1 cellular context compared by ENCODE assay signal in the genomic region with DNA sequence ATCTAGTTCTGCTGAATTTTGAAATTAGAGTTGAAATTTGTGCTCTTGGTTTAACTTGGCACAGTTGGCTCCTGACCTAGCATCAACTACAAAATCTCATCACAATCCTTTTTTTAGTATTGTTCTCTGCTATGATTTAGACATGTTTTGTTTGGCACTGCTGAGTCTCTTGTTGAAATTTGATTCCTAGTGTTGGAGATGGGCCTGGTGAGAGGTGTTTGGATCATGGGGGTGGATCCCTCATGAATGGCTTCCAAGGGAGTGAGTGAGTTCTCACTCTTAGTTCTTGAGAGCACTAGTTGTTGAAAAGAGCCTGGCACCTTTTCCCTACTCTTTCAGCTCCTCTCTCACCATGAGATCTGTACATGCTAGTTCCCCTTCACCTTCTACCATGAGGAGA.
TF ChIP-seq lines count a peak whose summit lies in the region.

No MANE protein-coding gene starts in this region.

TF ChIP-seq in H1, 55 proteins besides CTCF, POLR2A, EP300 and RAD21:
- TF ChIP-seq BACH1 (IDR thresholded peaks at IDR 0.05; ENCODE audit: low read length), result no peak
- no peak for TF ChIP-seq SP2 (IDR thresholded peaks at IDR 0.05; ENCODE audit: low read length)
- TF ChIP-seq RBBP5 (IDR thresholded peaks at IDR 0.05; ENCODE audit: borderline replicate concordance, low read depth, low read length), result no peak
- no peak for TF ChIP-seq BRCA1 (IDR thresholded peaks at IDR 0.05; ENCODE audit: low read depth, low read length)
- TF ChIP-seq, protein P1, sequence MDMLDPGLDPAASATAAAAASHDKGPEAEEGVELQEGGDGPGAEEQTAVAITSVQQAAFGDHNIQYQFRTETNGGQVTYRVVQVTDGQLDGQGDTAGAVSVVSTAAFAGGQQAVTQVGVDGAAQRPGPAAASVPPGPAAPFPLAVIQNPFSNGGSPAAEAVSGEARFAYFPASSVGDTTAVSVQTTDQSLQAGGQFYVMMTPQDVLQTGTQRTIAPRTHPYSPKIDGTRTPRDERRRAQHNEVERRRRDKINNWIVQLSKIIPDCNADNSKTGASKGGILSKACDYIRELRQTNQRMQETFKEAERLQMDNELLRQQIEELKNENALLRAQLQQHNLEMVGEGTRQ (IDR thresholded peaks at IDR 0.05; ENCODE audit: low read length), result no peak
- no peak for TF ChIP-seq PHF8 (conservative IDR thresholded peaks at IDR 0.05; ENCODE audit: low read depth, low read length)
- no peak for TF ChIP-seq KDM1A (IDR thresholded peaks at IDR 0.05; ENCODE audit: borderline replicate concordance, low read length)
- TF ChIP-seq CEBPB (IDR thresholded peaks at IDR 0.05; ENCODE audit: low read depth, low read length), result no peak
- no peak for TF ChIP-seq ASH2L (IDR thresholded peaks at IDR 0.05; ENCODE audit: low read length)
- TF ChIP-seq JUND (IDR thresholded peaks at IDR 0.05; ENCODE audit: low read length), result no peak
- TF ChIP-seq TCF12 (IDR thresholded peaks at IDR 0.05; ENCODE audit: low read depth, low read length), result no peak
- no peak for TF ChIP-seq YY1 (IDR thresholded peaks at IDR 0.05; ENCODE audit: low read depth, low read length)
- TF ChIP-seq, protein P2, sequence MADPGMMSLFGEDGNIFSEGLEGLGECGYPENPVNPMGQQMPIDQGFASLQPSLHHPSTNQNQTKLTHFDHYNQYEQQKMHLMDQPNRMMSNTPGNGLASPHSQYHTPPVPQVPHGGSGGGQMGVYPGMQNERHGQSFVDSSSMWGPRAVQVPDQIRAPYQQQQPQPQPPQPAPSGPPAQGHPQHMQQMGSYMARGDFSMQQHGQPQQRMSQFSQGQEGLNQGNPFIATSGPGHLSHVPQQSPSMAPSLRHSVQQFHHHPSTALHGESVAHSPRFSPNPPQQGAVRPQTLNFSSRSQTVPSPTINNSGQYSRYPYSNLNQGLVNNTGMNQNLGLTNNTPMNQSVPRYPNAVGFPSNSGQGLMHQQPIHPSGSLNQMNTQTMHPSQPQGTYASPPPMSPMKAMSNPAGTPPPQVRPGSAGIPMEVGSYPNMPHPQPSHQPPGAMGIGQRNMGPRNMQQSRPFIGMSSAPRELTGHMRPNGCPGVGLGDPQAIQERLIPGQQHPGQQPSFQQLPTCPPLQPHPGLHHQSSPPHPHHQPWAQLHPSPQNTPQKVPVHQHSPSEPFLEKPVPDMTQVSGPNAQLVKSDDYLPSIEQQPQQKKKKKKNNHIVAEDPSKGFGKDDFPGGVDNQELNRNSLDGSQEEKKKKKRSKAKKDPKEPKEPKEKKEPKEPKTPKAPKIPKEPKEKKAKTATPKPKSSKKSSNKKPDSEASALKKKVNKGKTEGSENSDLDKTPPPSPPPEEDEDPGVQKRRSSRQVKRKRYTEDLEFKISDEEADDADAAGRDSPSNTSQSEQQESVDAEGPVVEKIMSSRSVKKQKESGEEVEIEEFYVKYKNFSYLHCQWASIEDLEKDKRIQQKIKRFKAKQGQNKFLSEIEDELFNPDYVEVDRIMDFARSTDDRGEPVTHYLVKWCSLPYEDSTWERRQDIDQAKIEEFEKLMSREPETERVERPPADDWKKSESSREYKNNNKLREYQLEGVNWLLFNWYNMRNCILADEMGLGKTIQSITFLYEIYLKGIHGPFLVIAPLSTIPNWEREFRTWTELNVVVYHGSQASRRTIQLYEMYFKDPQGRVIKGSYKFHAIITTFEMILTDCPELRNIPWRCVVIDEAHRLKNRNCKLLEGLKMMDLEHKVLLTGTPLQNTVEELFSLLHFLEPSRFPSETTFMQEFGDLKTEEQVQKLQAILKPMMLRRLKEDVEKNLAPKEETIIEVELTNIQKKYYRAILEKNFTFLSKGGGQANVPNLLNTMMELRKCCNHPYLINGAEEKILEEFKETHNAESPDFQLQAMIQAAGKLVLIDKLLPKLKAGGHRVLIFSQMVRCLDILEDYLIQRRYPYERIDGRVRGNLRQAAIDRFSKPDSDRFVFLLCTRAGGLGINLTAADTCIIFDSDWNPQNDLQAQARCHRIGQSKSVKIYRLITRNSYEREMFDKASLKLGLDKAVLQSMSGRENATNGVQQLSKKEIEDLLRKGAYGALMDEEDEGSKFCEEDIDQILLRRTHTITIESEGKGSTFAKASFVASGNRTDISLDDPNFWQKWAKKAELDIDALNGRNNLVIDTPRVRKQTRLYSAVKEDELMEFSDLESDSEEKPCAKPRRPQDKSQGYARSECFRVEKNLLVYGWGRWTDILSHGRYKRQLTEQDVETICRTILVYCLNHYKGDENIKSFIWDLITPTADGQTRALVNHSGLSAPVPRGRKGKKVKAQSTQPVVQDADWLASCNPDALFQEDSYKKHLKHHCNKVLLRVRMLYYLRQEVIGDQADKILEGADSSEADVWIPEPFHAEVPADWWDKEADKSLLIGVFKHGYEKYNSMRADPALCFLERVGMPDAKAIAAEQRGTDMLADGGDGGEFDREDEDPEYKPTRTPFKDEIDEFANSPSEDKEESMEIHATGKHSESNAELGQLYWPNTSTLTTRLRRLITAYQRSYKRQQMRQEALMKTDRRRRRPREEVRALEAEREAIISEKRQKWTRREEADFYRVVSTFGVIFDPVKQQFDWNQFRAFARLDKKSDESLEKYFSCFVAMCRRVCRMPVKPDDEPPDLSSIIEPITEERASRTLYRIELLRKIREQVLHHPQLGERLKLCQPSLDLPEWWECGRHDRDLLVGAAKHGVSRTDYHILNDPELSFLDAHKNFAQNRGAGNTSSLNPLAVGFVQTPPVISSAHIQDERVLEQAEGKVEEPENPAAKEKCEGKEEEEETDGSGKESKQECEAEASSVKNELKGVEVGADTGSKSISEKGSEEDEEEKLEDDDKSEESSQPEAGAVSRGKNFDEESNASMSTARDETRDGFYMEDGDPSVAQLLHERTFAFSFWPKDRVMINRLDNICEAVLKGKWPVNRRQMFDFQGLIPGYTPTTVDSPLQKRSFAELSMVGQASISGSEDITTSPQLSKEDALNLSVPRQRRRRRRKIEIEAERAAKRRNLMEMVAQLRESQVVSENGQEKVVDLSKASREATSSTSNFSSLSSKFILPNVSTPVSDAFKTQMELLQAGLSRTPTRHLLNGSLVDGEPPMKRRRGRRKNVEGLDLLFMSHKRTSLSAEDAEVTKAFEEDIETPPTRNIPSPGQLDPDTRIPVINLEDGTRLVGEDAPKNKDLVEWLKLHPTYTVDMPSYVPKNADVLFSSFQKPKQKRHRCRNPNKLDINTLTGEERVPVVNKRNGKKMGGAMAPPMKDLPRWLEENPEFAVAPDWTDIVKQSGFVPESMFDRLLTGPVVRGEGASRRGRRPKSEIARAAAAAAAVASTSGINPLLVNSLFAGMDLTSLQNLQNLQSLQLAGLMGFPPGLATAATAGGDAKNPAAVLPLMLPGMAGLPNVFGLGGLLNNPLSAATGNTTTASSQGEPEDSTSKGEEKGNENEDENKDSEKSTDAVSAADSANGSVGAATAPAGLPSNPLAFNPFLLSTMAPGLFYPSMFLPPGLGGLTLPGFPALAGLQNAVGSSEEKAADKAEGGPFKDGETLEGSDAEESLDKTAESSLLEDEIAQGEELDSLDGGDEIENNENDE (IDR thresholded peaks at IDR 0.05; ENCODE audit: insufficient replicate concordance, low read length), result no peak
- TF ChIP-seq, protein P3, sequence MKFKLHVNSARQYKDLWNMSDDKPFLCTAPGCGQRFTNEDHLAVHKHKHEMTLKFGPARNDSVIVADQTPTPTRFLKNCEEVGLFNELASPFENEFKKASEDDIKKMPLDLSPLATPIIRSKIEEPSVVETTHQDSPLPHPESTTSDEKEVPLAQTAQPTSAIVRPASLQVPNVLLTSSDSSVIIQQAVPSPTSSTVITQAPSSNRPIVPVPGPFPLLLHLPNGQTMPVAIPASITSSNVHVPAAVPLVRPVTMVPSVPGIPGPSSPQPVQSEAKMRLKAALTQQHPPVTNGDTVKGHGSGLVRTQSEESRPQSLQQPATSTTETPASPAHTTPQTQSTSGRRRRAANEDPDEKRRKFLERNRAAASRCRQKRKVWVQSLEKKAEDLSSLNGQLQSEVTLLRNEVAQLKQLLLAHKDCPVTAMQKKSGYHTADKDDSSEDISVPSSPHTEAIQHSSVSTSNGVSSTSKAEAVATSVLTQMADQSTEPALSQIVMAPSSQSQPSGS (IDR thresholded peaks at IDR 0.05; ENCODE audit: low read length), result no peak
- TF ChIP-seq, protein P4, sequence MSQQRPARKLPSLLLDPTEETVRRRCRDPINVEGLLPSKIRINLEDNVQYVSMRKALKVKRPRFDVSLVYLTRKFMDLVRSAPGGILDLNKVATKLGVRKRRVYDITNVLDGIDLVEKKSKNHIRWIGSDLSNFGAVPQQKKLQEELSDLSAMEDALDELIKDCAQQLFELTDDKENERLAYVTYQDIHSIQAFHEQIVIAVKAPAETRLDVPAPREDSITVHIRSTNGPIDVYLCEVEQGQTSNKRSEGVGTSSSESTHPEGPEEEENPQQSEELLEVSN (IDR thresholded peaks at IDR 0.05), result no peak
- no peak for TF ChIP-seq NRF1 (IDR thresholded peaks at IDR 0.05; ENCODE audit: low read depth, low read length)
- TF ChIP-seq NANOG (IDR thresholded peaks at IDR 0.05; ENCODE audit: insufficient read depth, low read depth, low read length, poor library complexity, severe bottlenecking), result no peak
